ENCODE assay signal across 39 cellular contexts in the genomic region with DNA sequence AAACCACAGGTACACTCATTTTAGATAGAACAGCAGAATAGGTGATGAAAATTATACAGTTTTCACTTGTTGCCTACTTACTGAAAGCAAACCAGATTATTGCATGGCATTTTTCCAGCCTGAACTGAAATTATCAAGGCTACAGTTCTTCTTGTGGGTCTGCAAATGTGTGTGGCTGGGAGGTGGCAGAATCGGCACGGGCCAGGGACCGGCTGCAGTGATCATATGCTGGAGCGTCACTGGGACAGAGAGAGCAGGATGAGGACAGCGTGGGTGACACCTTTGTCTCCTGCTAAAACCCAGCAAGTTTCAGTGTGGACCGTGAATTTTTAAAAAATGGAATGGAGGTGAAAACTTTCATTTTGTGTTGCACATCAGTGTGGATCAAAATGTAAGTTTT.
"Had no signal": no experiment of that assay in that cellular context is flagged by ENCODE, and none has a peak within 500 bp of the region (broad histone marks: within the 10 kb centered on the region; RNA-seq: fewer than 3 reads in every experiment).

No MANE protein-coding gene starts in this region.

- H3K9me3 Mint-ChIP-seq: activated B cell treated with CpG ODN at 0.5 μM for 24 hours; activated CD4-positive, alpha-beta memory T cell treated with anti-CD3 and anti-CD28 coated beads for 36 hours; activated CD4-positive, alpha-beta T cell treated with anti-CD3 and anti-CD28 coated beads, Interleukin-2, amount 10 ng/mL, durations not matched to agents 24 days and 14 days; activated CD8-positive, alpha-beta T cell treated with anti-CD3 and anti-CD28 coated beads for 36 hours; activated naive CD4-positive, alpha-beta T cell treated with anti-CD3 and anti-CD28 coated beads for 36 hours; activated naive CD4-positive, alpha-beta T cell treated with anti-CD3 and anti-CD28 coated beads, Interleukin-2, amount 50 U/mL, for 72 hours; activated naive CD8-positive, alpha-beta T cell treated with anti-CD3 and anti-CD28 coated beads for 36 hours; activated T-cell treated with anti-CD3 and anti-CD28 coated beads, Interleukin-2, amount 50 U/mL, for 4 hours; activated T-cell treated with anti-CD3 and anti-CD28 coated beads, Interleukin-2, amount 50 U/mL, for 72 hours; activated T-helper 1 cell treated with anti-CD3 and anti-CD28 coated beads, Interleukin-12 subunit alpha, Interleukin-12 subunit beta, Interleukin-2, Interleukin-4 antibody, amounts not matched to agents 30 ng/mL and 10 ng/mL and 1 ng/mL, durations not matched to agents 14 hours and 24 hours and 36 hours; activated T-helper 17 cell treated with anti-CD3 and anti-CD28 coated beads, Interleukin-2, amount 50 U/mL, for 72 hours; central memory CD8-positive, alpha-beta T cell; T-helper 1 cell treated with Interleukin-12 subunit alpha and Interleukin-12 subunit beta and Interleukin-4 antibody, amounts not matched to agents 30 μg/mL and 1 μg/mL, for 36 hours; T-helper 2 cell treated with Interferon-gamma antibody and Interleukin-4, amounts not matched to agents 5 μg/mL and 100 μg/mL, for 36 hours had no signal

- DNase-seq: activated B cell treated with CpG ODN at 0.5 μM for 24 hours; activated CD4-positive, alpha-beta memory T cell treated with anti-CD3 and anti-CD28 coated beads for 36 hours; activated CD4-positive, alpha-beta T cell treated with anti-CD3 and anti-CD28 coated beads for 4 hours; activated CD4-positive, alpha-beta T cell treated with anti-CD3 and anti-CD28 coated beads, Interleukin-2, amount 10 ng/mL, durations not matched to agents 24 days and 14 days; activated CD4-positive, alpha-beta T cell treated with anti-CD3 and anti-CD28 coated beads, Interleukin-2, amount 50 U/mL, for 1 hour; activated CD4-positive, alpha-beta T cell treated with anti-CD3 and anti-CD28 coated beads, Interleukin-2, amount 50 U/mL, for 4 hours; activated CD4-positive, CD25-positive, alpha-beta regulatory T cell treated with anti-CD3 and anti-CD28 coated beads, Interleukin-2, amount 50 U/mL, for 72 hours; activated CD8-positive, alpha-beta memory T cell treated with anti-CD3 and anti-CD28 coated beads, Interleukin-2, amount 50 U/mL, for 4 hours; activated CD8-positive, alpha-beta T cell treated with anti-CD3 and anti-CD28 coated beads for 36 hours; activated effector memory CD4-positive, alpha-beta T cell treated with anti-CD3 and anti-CD28 coated beads, Interleukin-2, amount 50 U/mL, for 16 hours; activated gamma-delta T cell treated with Interleukin-2 at 50 U/mL for 16 hours; activated naive CD4-positive, alpha-beta T cell; activated naive CD4-positive, alpha-beta T cell treated with anti-CD3 and anti-CD28 coated beads for 36 hours; activated naive CD4-positive, alpha-beta T cell treated with anti-CD3 and anti-CD28 coated beads, Interleukin-2, amount 50 U/mL, for 16 hours; activated naive CD8-positive, alpha-beta T cell treated with anti-CD3 and anti-CD28 coated beads for 36 hours; activated T-cell treated with anti-CD3 and anti-CD28 coated beads for 4 hours; activated T-cell treated with anti-CD3 and anti-CD28 coated beads, Interleukin-2, amount 50 U/mL, for 1 hour; activated T-cell treated with anti-CD3 and anti-CD28 coated beads, Interleukin-2, amount 50 U/mL, for 4 hours; activated T-cell treated with anti-CD3 and anti-CD28 coated beads, Interleukin-2, amount 50 U/mL, for 72 hours; amniotic stem cell; aorta; body of pancreas; brain microvascular endothelial cell; caudate nucleus; SW 1271; T-helper 1 cell; T-helper 2 cell; T-helper 9 cell had no signal

- H3K4me3 Mint-ChIP-seq: activated B cell treated with CpG ODN at 0.5 μM for 24 hours; activated CD4-positive, alpha-beta memory T cell treated with anti-CD3 and anti-CD28 coated beads for 36 hours; activated CD4-positive, alpha-beta T cell treated with anti-CD3 and anti-CD28 coated beads, Interleukin-2, amount 10 ng/mL, durations not matched to agents 24 days and 14 days; activated CD8-positive, alpha-beta T cell treated with anti-CD3 and anti-CD28 coated beads for 36 hours; activated naive CD4-positive, alpha-beta T cell treated with anti-CD3 and anti-CD28 coated beads for 36 hours; activated naive CD8-positive, alpha-beta T cell treated with anti-CD3 and anti-CD28 coated beads for 36 hours; activated T-cell treated with anti-CD3 and anti-CD28 coated beads, Interleukin-2, amount 50 U/mL, for 4 hours; activated T-cell treated with anti-CD3 and anti-CD28 coated beads, Interleukin-2, amount 50 U/mL, for 72 hours; activated T-helper 1 cell treated with anti-CD3 and anti-CD28 coated beads, Interleukin-12 subunit alpha, Interleukin-12 subunit beta, Interleukin-2, Interleukin-4 antibody, amounts not matched to agents 30 ng/mL and 10 ng/mL and 1 ng/mL, durations not matched to agents 14 hours and 24 hours and 36 hours; activated T-helper 17 cell treated with anti-CD3 and anti-CD28 coated beads, Interleukin-2, amount 50 U/mL, for 72 hours; central memory CD8-positive, alpha-beta T cell; T-helper 1 cell treated with Interleukin-12 subunit alpha and Interleukin-12 subunit beta and Interleukin-4 antibody, amounts not matched to agents 30 μg/mL and 1 μg/mL, for 36 hours; T-helper 2 cell treated with Interferon-gamma antibody and Interleukin-4, amounts not matched to agents 5 μg/mL and 100 μg/mL, for 36 hours had no signal

- H3K27ac ChIP-seq: adrenal gland, body of pancreas, brain microvascular endothelial cell, breast epithelium, VCaP had no signal

- FAIRE-seq: astrocyte, TTC549 had no signal

- H3K4me3 ChIP-seq: adrenal gland, body of pancreas, breast epithelium had no signal

- ATAC-seq: activated CD8-positive, alpha-beta T cell treated with anti-CD3 and anti-CD28 coated beads for 36 hours; activated naive CD4-positive, alpha-beta T cell treated with anti-CD3 and anti-CD28 coated beads, Interleukin-2, amount 50 U/mL, for 72 hours; activated T-cell treated with anti-CD3 and anti-CD28 coated beads, Interleukin-2, amount 50 U/mL, for 4 hours; activated T-cell treated with anti-CD3 and anti-CD28 coated beads, Interleukin-2, amount 50 U/mL, for 72 hours; activated T-helper 17 cell treated with anti-CD3 and anti-CD28 coated beads, Interleukin-2, amount 50 U/mL, for 72 hours; body of pancreas had no signal

- H3K4me1 Mint-ChIP-seq: activated B cell treated with CpG ODN at 0.5 μM for 24 hours; activated CD4-positive, alpha-beta T cell treated with anti-CD3 and anti-CD28 coated beads, Interleukin-2, amount 10 ng/mL, durations not matched to agents 24 days and 14 days; activated T-helper 17 cell treated with anti-CD3 and anti-CD28 coated beads, Interleukin-2, amount 50 U/mL, for 72 hours; central memory CD8-positive, alpha-beta T cell had no signal

- H3K36me3 Mint-ChIP-seq: activated CD4-positive, alpha-beta memory T cell treated with anti-CD3 and anti-CD28 coated beads for 36 hours; activated naive CD4-positive, alpha-beta T cell treated with anti-CD3 and anti-CD28 coated beads, Interleukin-2, amount 50 U/mL, for 72 hours; activated naive CD8-positive, alpha-beta T cell treated with anti-CD3 and anti-CD28 coated beads for 36 hours had no signal

- H3K36me3 ChIP-seq: brain microvascular endothelial cell, breast epithelium had no signal

- H3K27ac Mint-ChIP-seq: activated B cell treated with CpG ODN at 0.5 μM for 24 hours; activated CD4-positive, alpha-beta memory T cell treated with anti-CD3 and anti-CD28 coated beads for 36 hours; activated CD4-positive, alpha-beta T cell treated with anti-CD3 and anti-CD28 coated beads, Interleukin-2, amount 10 ng/mL, durations not matched to agents 24 days and 14 days; activated CD8-positive, alpha-beta T cell treated with anti-CD3 and anti-CD28 coated beads for 36 hours; activated naive CD4-positive, alpha-beta T cell treated with anti-CD3 and anti-CD28 coated beads for 36 hours; activated naive CD4-positive, alpha-beta T cell treated with anti-CD3 and anti-CD28 coated beads, Interleukin-2, amount 50 U/mL, for 72 hours; activated naive CD8-positive, alpha-beta T cell treated with anti-CD3 and anti-CD28 coated beads for 36 hours; activated T-cell treated with anti-CD3 and anti-CD28 coated beads, Interleukin-2, amount 50 U/mL, for 72 hours; activated T-helper 1 cell treated with anti-CD3 and anti-CD28 coated beads, Interleukin-12 subunit alpha, Interleukin-12 subunit beta, Interleukin-2, Interleukin-4 antibody, amounts not matched to agents 30 ng/mL and 10 ng/mL and 1 ng/mL, durations not matched to agents 14 hours and 24 hours and 36 hours; activated T-helper 17 cell treated with anti-CD3 and anti-CD28 coated beads, Interleukin-2, amount 50 U/mL, for 72 hours; T-helper 1 cell treated with Interleukin-12 subunit alpha and Interleukin-12 subunit beta and Interleukin-4 antibody, amounts not matched to agents 30 μg/mL and 1 μg/mL, for 36 hours; T-helper 2 cell treated with Interferon-gamma antibody and Interleukin-4, amounts not matched to agents 5 μg/mL and 100 μg/mL, for 36 hours had no signal

- H3K27me3 Mint-ChIP-seq: activated B cell treated with CpG ODN at 0.5 μM for 24 hours; activated CD4-positive, alpha-beta memory T cell treated with anti-CD3 and anti-CD28 coated beads for 36 hours; activated CD4-positive, alpha-beta T cell treated with anti-CD3 and anti-CD28 coated beads, Interleukin-2, amount 10 ng/mL, durations not matched to agents 24 days and 14 days; activated CD8-positive, alpha-beta T cell treated with anti-CD3 and anti-CD28 coated beads for 36 hours; activated naive CD8-positive, alpha-beta T cell treated with anti-CD3 and anti-CD28 coated beads for 36 hours; activated T-helper 17 cell treated with anti-CD3 and anti-CD28 coated beads, Interleukin-2, amount 50 U/mL, for 72 hours; central memory CD8-positive, alpha-beta T cell had no signal

- H3K4me1 ChIP-seq: breast epithelium had no signal

- H3K9me3 ChIP-seq: adrenal gland, body of pancreas, breast epithelium had no signal

- H3K27me3 ChIP-seq: adrenal gland, body of pancreas, brain microvascular endothelial cell, breast epithelium had no signal
